25 cellular contexts compared by ENCODE assay signal in genomic region chr17:2241823-2242222, GRCh38.
DNase-seq lines count a peak whose midpoint lies in the region; ATAC-seq, FAIRE-seq and TF ChIP-seq lines count a peak whose summit lies in the region.
"Had no signal": no experiment of that assay in that cellular context is flagged by ENCODE, and none has a peak within 500 bp of the region (broad histone marks: within the 10 kb centered on the region; RNA-seq: fewer than 3 reads in every experiment).

No MANE protein-coding gene starts in this region.

- TF ChIP-seq RAD21 in K562 (CRISPR knock-in tag; conservative IDR thresholded peaks at IDR 0.05 in 1 of 2, IDR thresholded peaks at IDR 0.05 in 1 of 2): no peak

- H3K9me3 ChIP-seq in left ventricle myocardium inferior (replicated peaks): no peaks in the 10 kb centered on the region
- no peaks in the 10 kb centered on the region for H3K9me3 ChIP-seq in K562 (replicated peaks; ENCODE audit: control insufficient read depth, insufficient read depth, low read depth, low read length)
- H3K9me3 ChIP-seq in gastroesophageal sphincter: no peaks in the 10 kb centered on the region
- no peaks in the 10 kb centered on the region for H3K9me3 ChIP-seq in uterus
- no peaks in the 10 kb centered on the region for H3K9me3 ChIP-seq in colonic mucosa
- H3K9me3 ChIP-seq: breast epithelium, left lung had no signal

- FAIRE-seq in K562 (lab: Jason Lieb, UNC): no peak
- FAIRE-seq: A204.1 had no signal

- no peaks in the 10 kb centered on the region for H3K9me1 ChIP-seq in K562 (ENCODE audit: control insufficient read depth, insufficient read depth, low read length)

- intact Hi-C loops in left ventricle myocardium inferior (cut with micrococcal nuclease) (loop anchor here (2.0 kb wide), 1 partner anchor 187 kb away; the partner anchor contains the start of gene HIC1), cardiac septum (cut with DNase I) (no loop called here), K562 (cut with micrococcal nuclease) (no loop called here), uterus (cut with DNase I; ENCODE audit: low total_unique reads) (no loop called here), colonic mucosa (cut with DNase I) (loop anchor here (2.0 to 10.0 kb wide), 2 partner anchors 187 to 357 kb away; partner anchors contain the start of gene HIC1)

- POLR2A ChIA-PET in K562 (lab: Yijun Ruan, JAX): no interaction called here

- ATAC-seq in K562 (no peak), gastroesophageal sphincter (no peak)
- ATAC-seq: HCT116; left lung; PC-3; stimulated activated effector memory CD8-positive, alpha-beta T cell treated with anti-CD3 and anti-CD28 coated beads, Interleukin-12 subunit alpha, Interleukin-12 subunit beta, amount 100 ng/mL, for 72 hours had no signal

- H3K27ac ChIP-seq in left ventricle myocardium inferior (replicated peaks) (peak overlapping the region; percentile 84), K562 (ENCODE audit: extremely low read depth, low read depth, low read length) (no peak overlapping the region), gastroesophageal sphincter (peak overlapping the region in 3 of 4 donors; percentile 4 to 79 (median 31)), uterus (peak overlapping the region; percentile 92 to 98), colonic mucosa (no peak overlapping the region)
- H3K27ac ChIP-seq: parathyroid adenoma had no signal

- H3K4me1 ChIP-seq in left ventricle myocardium inferior: peaks cover 44% of the 10 kb centered on the region
- no peaks in the 10 kb centered on the region; a peak in 1 of 5 replicates for H3K4me1 ChIP-seq in K562 (replicated peaks in 1 of 2; ENCODE audit: control insufficient read depth in 2 of 2, insufficient read depth in 2 of 2, low read length in 2 of 2)
- peaks cover 21 to 67% (median 28%) of the 10 kb centered on the region in 3 donors for H3K4me1 ChIP-seq in gastroesophageal sphincter
- H3K4me1 ChIP-seq in uterus: peaks cover 10 to 20% of the 10 kb centered on the region in 2 donors
- no peaks in the 10 kb centered on the region for H3K4me1 ChIP-seq in colonic mucosa

- H3K27me3 ChIP-seq in left ventricle myocardium inferior (ENCODE audit: low read depth) (no peaks in the 10 kb centered on the region), K562 (ENCODE audit: control insufficient read depth in 2 of 2, insufficient read depth in 2 of 2, low read length in 2 of 2) (no peaks in the 10 kb centered on the region), gastroesophageal sphincter (no peaks in the 10 kb centered on the region), uterus (no peaks in the 10 kb centered on the region), colonic mucosa (no peaks in the 10 kb centered on the region)
- H3K27me3 ChIP-seq: breast epithelium, left lung had no signal

- H4K20me1 ChIP-seq in K562 (replicated peaks; ENCODE audit: control insufficient read depth, insufficient read depth, low read length): no peaks in the 10 kb centered on the region

- CTCF ChIA-PET in K562 (lab: Yijun Ruan, JAX; ENCODE audit: low intra/inter-chr PET ratio): no interaction called here

- in situ Hi-C loops in K562 (cut with MboI): loop anchor here (10.0 to 25.0 kb wide), 2 partner anchors 177 to 330 kb away; no protein-coding TSS in a partner anchor

- H3K36me3 ChIP-seq in left ventricle myocardium inferior (peaks cover 9% of the 10 kb centered on the region), K562 (ENCODE audit: control insufficient read depth, insufficient read depth, low read length) (peaks cover 28% of the 10 kb centered on the region; the same call in 2 of the 3 replicates), gastroesophageal sphincter (peaks cover 0 to 18% of the 10 kb centered on the region in 2 donors), uterus (no peaks in the 10 kb centered on the region), colonic mucosa (no peaks in the 10 kb centered on the region)
- H3K36me3 ChIP-seq: breast epithelium had no signal

- H3K79me2 ChIP-seq in K562 (ENCODE audit: control insufficient read depth, insufficient read depth, low read length): no peaks in the 10 kb centered on the region

- 70% methylated on average over 2 of the region's 5 CpGs for WGBS in K562 (ENCODE audit: insufficient coverage, low coverage, missing lambda C conversion rate)
- WGBS in gastroesophageal sphincter (ENCODE audit: low coverage in 1 of 2), 2 donors: 58 to 75% methylated on average over 5 of the region's 5 CpGs

- TF ChIP-seq CTCF in left ventricle myocardium inferior (IDR thresholded peaks at IDR 0.05; ENCODE audit: borderline replicate concordance) (no peak), K562 (IDR thresholded peaks at IDR 0.05 in 2 of 3, conservative IDR thresholded peaks at IDR 0.05 in 1 of 3; ENCODE audit: insufficient read depth in 2 of 3, low read depth in 1 of 3, low read length in 3 of 3) (no peak), gastroesophageal sphincter (IDR thresholded peaks at IDR 0.05) (no peak), uterus (IDR thresholded peaks at IDR 0.05) (no peak), colonic mucosa (IDR thresholded peaks at IDR 0.05) (no peak)

- BruUV-seq in K562 (replicated peaks; lab: Mats Ljungman, UMichigan): no TSS peak

- no peak for TF ChIP-seq EP300 in K562 (IDR thresholded peaks at IDR 0.05; ENCODE audit: low read length)
- no peak for TF ChIP-seq EP300 in gastroesophageal sphincter (IDR thresholded peaks at IDR 0.05)

- H3K4me3 ChIP-seq in left ventricle myocardium inferior (no peak overlapping the region), K562 (no peak overlapping the region), gastroesophageal sphincter (no peak overlapping the region), uterus (no peak overlapping the region), colonic mucosa (no peak overlapping the region)
- H3K4me3 ChIP-seq: breast epithelium, left lung had no signal

- H3K9ac ChIP-seq in K562 (ENCODE audit: insufficient read depth in 1 of 2, low read depth in 2 of 2, low read length in 2 of 2) (no peak overlapping the region), colonic mucosa (ENCODE audit: low read depth in 2 of 2, low read length in 2 of 2) (no peak overlapping the region)
- H3K9ac ChIP-seq: KMS-11, parathyroid adenoma had no signal

- TF ChIP-seq POLR2A in K562 (conservative IDR thresholded peaks at IDR 0.05) (no peak), gastroesophageal sphincter (IDR thresholded peaks at IDR 0.05) (no peak), uterus (IDR thresholded peaks at IDR 0.05) (no peak)

- no peak overlapping the region for H2AFZ ChIP-seq in K562 (ENCODE audit: low read depth, low read length)
- H2AFZ ChIP-seq: parathyroid adenoma had no signal

- no peak overlapping the region for H3K4me2 ChIP-seq in K562 (ENCODE audit: insufficient read depth, low read length)
- H3K4me2 ChIP-seq: KMS-11 had no signal

- DNase-seq in left ventricle myocardium inferior (no peak), cardiac septum (ENCODE audit: low spot score) (no peak), K562 (ENCODE audit: extremely low read depth in 1 of 4, low spot score in 3 of 4) (no peak), uterus (peak; percentile 42 to 56), colonic mucosa (no peak), occipital lobe (lab: John Stamatoyannopoulos, UW) (no peak)
- no peak for DNase-seq in activated CD4-positive, CD25-positive, alpha-beta regulatory T cell (lab: John Stamatoyannopoulos, UW)
- DNase-seq: activated CD4-positive, alpha-beta T cell treated with anti-CD3 and anti-CD28 coated beads, Interleukin-2, amount 50 U/mL, for 4 hours; activated naive CD4-positive, alpha-beta T cell treated with anti-CD3 and anti-CD28 coated beads, Interleukin-2, amount 10 ng/mL, durations not matched to agents 7 days and 5 days; activated T-cell treated with anti-CD3 and anti-CD28 coated beads, Interleukin-2, amount 50 U/mL, for 1 hour; CD4-positive, alpha-beta T cell; effector CD8-positive, alpha-beta T cell; left lung; NCI-H1105 treated with DMSO at 0.1 percent for 48 hours; NCI-H748 treated with DMSO at 0.1 percent for 48 hours; PC-3; stimulated activated CD4-positive, alpha-beta T cell treated with anti-CD3 and anti-CD28 coated beads, Interleukin-12 subunit alpha, Interleukin-12 subunit beta, amount 100 ng/mL, for 4 hours; trophoblast cell had no signal

TF ChIP-seq in K562, 482 proteins besides CTCF, POLR2A, EP300 and RAD21:
- TF ChIP-seq NUFIP1 (IDR thresholded peaks at IDR 0.05; ENCODE audit: partially characterized antibody): no peak
- TF ChIP-seq ZNF140 (CRISPR knock-in tag; IDR thresholded peaks at IDR 0.05): no peak
- TF ChIP-seq CBX2 (IDR thresholded peaks at IDR 0.05; ENCODE audit: insufficient read depth, low read length, poor library complexity, severe bottlenecking): no peak
- no peak for TF ChIP-seq STAT5B (CRISPR knock-in tag; IDR thresholded peaks at IDR 0.05)
- peak; percentile 59; the same call in 1 of the 2 replicates for TF ChIP-seq C11orf30 (IDR thresholded peaks at IDR 0.05; ENCODE audit: low read depth)
- no peak for TF ChIP-seq CHD4 (IDR thresholded peaks at IDR 0.05; ENCODE audit: insufficient read depth, insufficient replicate concordance, low read depth, low read length, poor library complexity, severe bottlenecking)
- TF ChIP-seq MXD1 (CRISPR knock-in tag; IDR thresholded peaks at IDR 0.05; ENCODE audit: borderline replicate concordance, poor library complexity, severe bottlenecking): no peak
- TF ChIP-seq ZNF431 (CRISPR knock-in tag; IDR thresholded peaks at IDR 0.05): no peak
- 0 out of 2 replicates have a peak, but pooled peaks have one; percentile 8 for TF ChIP-seq MAFF (IDR thresholded peaks at IDR 0.05; ENCODE audit: low read length)
- TF ChIP-seq ZNF316 (IDR thresholded peaks at IDR 0.05): peak; percentile 75
- no peak for TF ChIP-seq MAZ (CRISPR knock-in tag; conservative IDR thresholded peaks at IDR 0.05 in 1 of 2, IDR thresholded peaks at IDR 0.05 in 1 of 2)
- TF ChIP-seq MBD2 (IDR thresholded peaks at IDR 0.05; ENCODE audit: borderline replicate concordance, low read depth): no peak
- TF ChIP-seq HEY1 (CRISPR knock-in tag; IDR thresholded peaks at IDR 0.05; ENCODE audit: borderline replicate concordance): no peak
- no peak for TF ChIP-seq ZNF408 (CRISPR knock-in tag; IDR thresholded peaks at IDR 0.05; ENCODE audit: low read depth)

Comparison
In these comparisons a context has a peak if more than half of its experiments do, and no peak if none do; other contexts are left out.
1. intact Hi-C loops: an anchor here in left ventricle myocardium inferior (2.0 kb wide) and colonic mucosa (2.0 to 10.0 kb wide); none called in cardiac septum, K562 and uterus.
2. DNase-seq: peak in uterus (2 of 2); none in left ventricle myocardium inferior (single experiment), cardiac septum (single experiment), K562 (0 of 4), colonic mucosa (single experiment), activated CD4-positive, CD25-positive, alpha-beta regulatory T cell (0 of 4) and occipital lobe (single experiment).
3. H3K27ac ChIP-seq: peak in left ventricle myocardium inferior (single experiment), gastroesophageal sphincter (3 of 4) and uterus (2 of 2); none in K562 (single experiment) and colonic mucosa (single experiment).